In genomic region chr14:75980856-75981255, GRCh38 we compare ENCODE assay signal across 9 cellular contexts. TPM values are rescaled to one million over a fixed set of nuclear protein-coding genes. Genes with fewer than 3 reads are reported as not detected.
DNase-seq lines count a peak whose midpoint lies in the region; ATAC-seq, FAIRE-seq and TF ChIP-seq lines count a peak whose summit lies in the region.
"Had no signal": no experiment of that assay in that cellular context is flagged by ENCODE, and none has a peak within 500 bp of the region (broad histone marks: within the 10 kb centered on the region; RNA-seq: fewer than 3 reads in every experiment).

No MANE protein-coding gene starts in this region.

- peak overlapping the region; percentile 98 for H2AFZ ChIP-seq in GM23248

- peak overlapping the region; percentile 95 for H3K4me2 ChIP-seq in GM23248 (ENCODE audit: unreplicated experiment)

- TF ChIP-seq CTCF in RWPE1 (conservative IDR thresholded peaks at IDR 0.05; ENCODE audit: low read depth) = no peak
- TF ChIP-seq CTCF in fibroblast of pulmonary artery (IDR thresholded peaks at IDR 0.05; ENCODE audit: low read length, missing control alignments) = no peak
- TF ChIP-seq CTCF in sigmoid colon (IDR thresholded peaks at IDR 0.05) = no peak
- TF ChIP-seq CTCF in GM10266 (IDR thresholded peaks at IDR 0.05; ENCODE audit: control insufficient read depth, insufficient read depth, low read depth, missing control alignments) = no peak

- H3K79me2 ChIP-seq in GM23248 (ENCODE audit: insufficient read depth) = peaks cover 3% of the 10 kb centered on the region; the same call in 1 of the 2 replicates

- 19 to 20% methylated on average over 8 of the region's 8 CpGs for WGBS in GM23248 (ENCODE audit: low coverage in 1 of 2, low lambda C conversion rate in 2 of 2, missing lambda C conversion rate in 2 of 2), 2 experiments
- 76 to 90% methylated on average over 8 of the region's 8 CpGs for WGBS in sigmoid colon, 2 donors

- peak overlapping the region; percentile 77; the same call in 1 of the 2 replicates for H3K27ac ChIP-seq in GM23248
- peak overlapping the region; percentile 85 for H3K27ac ChIP-seq in RWPE1
- peak overlapping the region; percentile 94 to 99 (median 96) for H3K27ac ChIP-seq in sigmoid colon

- H3K9me2 ChIP-seq in GM23248 (ENCODE audit: insufficient read depth) = no peaks in the 10 kb centered on the region

- FAIRE-seq in GM19239 (lab: Jason Lieb, UNC) (no peak), HTR-8/SVneo (lab: Jason Lieb, UNC) (no peak)
- FAIRE-seq: islet of Langerhans had no signal

- no peaks in the 10 kb centered on the region for H3K9me3 ChIP-seq in GM23248 (ENCODE audit: low read depth)
- H3K9me3 ChIP-seq in sigmoid colon = no peaks in the 10 kb centered on the region

- H3F3A ChIP-seq in GM23248 (ENCODE audit: insufficient read depth) = no peaks in the 10 kb centered on the region

- H3K4me3 ChIP-seq in GM23248 (peak overlapping the region; percentile 94), fibroblast of pulmonary artery (replicated peaks; ENCODE audit: low read depth, low read length) (peak overlapping the region; percentile 65), sigmoid colon (peak overlapping the region; percentile 18 to 81 (median 74))

- no peak for TF ChIP-seq EP300 in sigmoid colon (IDR thresholded peaks at IDR 0.05)

- H3K27me3 ChIP-seq in GM23248 (replicated peaks; ENCODE audit: insufficient read depth) (no peaks in the 10 kb centered on the region), sigmoid colon (no peaks in the 10 kb centered on the region)

- intact Hi-C loops in sigmoid colon (cut with DNase I) = loop anchor here (5.0 kb wide), 1 partner anchor 404 kb away; the partner anchor contains the start of gene FLVCR2

- no peaks in the 10 kb centered on the region for H4K20me1 ChIP-seq in GM23248 (ENCODE audit: insufficient read depth)

- peak overlapping the region; percentile 94 for H3K9ac ChIP-seq in GM23248

- H3K36me3 ChIP-seq in GM23248 (ENCODE audit: low read depth) = no peaks in the 10 kb centered on the region
- H3K36me3 ChIP-seq in sigmoid colon = no peaks in the 10 kb centered on the region

- POLR2A ChIA-PET in RWPE1 (lab: Yijun Ruan, JAX; ENCODE audit: low non-redundant PET) = no interaction called here

- H3K4me1 ChIP-seq in GM23248 (ENCODE audit: insufficient read depth) = peaks cover 36% of the 10 kb centered on the region
- peaks cover 0 to 58% (median 45%) of the 10 kb centered on the region in 4 donors for H3K4me1 ChIP-seq in sigmoid colon

- DNase-seq in GM23248 (peak; percentile 55), RWPE1 (ENCODE audit: low spot score) (no peak), fibroblast of pulmonary artery (ENCODE audit: low read depth) (no peak), sigmoid colon (peak; percentile 76), GM10266 (ENCODE audit: extremely low spot score) (no peak), GM19239 (ENCODE audit: insufficient read length, low spot score) (no peak), HTR-8/SVneo (ENCODE audit: insufficient read length, low spot score) (no peak)

- TF ChIP-seq POLR2A in sigmoid colon (IDR thresholded peaks at IDR 0.05) = no peak

- in situ Hi-C loops in GM23248 (cut with MboI) = loop anchor here (10.0 kb wide), 1 partner anchor 266 kb away; no protein-coding TSS in a partner anchor

- CTCF ChIA-PET in RWPE1 (lab: Yijun Ruan, JAX) = interaction anchor here (0.7 to 6.7 kb wide), 2 partner anchors 75 to 270 kb away, joined by 3 to 65 read pairs; no protein-coding TSS in a partner anchor

- ATAC-seq in HG03025 (IDR thresholded peaks at IDR 0.05; ENCODE audit: low FRiP score, unreplicated experiment) = no peak

RNA-seq across cellular contexts. Expression of gene TGFB3, which starts 0.9 kb away (rescaled TPM):
- 3.2 and 3.9 TPM in 2 replicates for total RNA-seq in GM23248 (2014; rRNA removed; shearing (Covaris generic))
- polyA plus RNA-seq in GM23248 (2016; fragmentation: Nextera tagmentation; extraction: Ambion mirVana) (3.7 and 4.0 TPM in 2 replicates), sigmoid colon (1 to 10 TPM; 2.3 to 7.8 (median 5.8) TPM)
- total RNA-seq in sigmoid colon = 10 to 100 TPM in 3 of 4 donors, 1 to 10 TPM in 1; 7.6 to 44.0 (median 19.3) TPM

RNA-seq across cellular contexts. Expression of gene IFT43, which starts 4.7 kb away (rescaled TPM):
- 40.5 and 41.4 TPM in 2 replicates for total RNA-seq in GM23248 (2014; rRNA removed; shearing (Covaris generic))
- 67.9 and 74.1 TPM in 2 replicates for polyA plus RNA-seq in GM23248 (2016; fragmentation: Nextera tagmentation; extraction: Ambion mirVana)
- total RNA-seq in sigmoid colon = 10 to 100 TPM; 31.4 to 63.7 (median 50.2) TPM
- 10 to 100 TPM; 31.6 to 42.8 (median 35.4) TPM for polyA plus RNA-seq in sigmoid colon

Comparison
In these comparisons a context has a peak if more than half of its experiments do, and no peak if none do; other contexts are left out.
1. DNase-seq: peak in GM23248 (single experiment) and sigmoid colon (single experiment); none in RWPE1 (single experiment), fibroblast of pulmonary artery (single experiment), GM10266 (single experiment), GM19239 (single experiment) and HTR-8/SVneo (single experiment).
2. Peak in every context shown above with its lines, with median percentiles within 50 percentile points of each other: H3K27ac ChIP-seq and H3K4me3 ChIP-seq.